31 cellular contexts compared by ENCODE assay signal in genomic region chr3:141100112-141100511, GRCh38. TPM values are rescaled to one million over a fixed set of nuclear protein-coding genes. Genes with fewer than 3 reads are reported as not detected.
"Had no signal": no experiment of that assay in that cellular context is flagged by ENCODE, and none has a peak within 500 bp of the region (broad histone marks: within the 10 kb centered on the region; RNA-seq: fewer than 3 reads in every experiment).

No MANE protein-coding gene starts in this region.

- H3K9ac ChIP-seq: neural progenitor cell had no signal

- H3K36me3 ChIP-seq: left lung, lower lobe of right lung, neural progenitor cell, ovary, prostate gland, suprapubic skin, thoracic aorta, tibial artery, upper lobe of right lung had no signal

- H3K27ac ChIP-seq: left lung, lower lobe of right lung, neural progenitor cell, ovary, prostate gland, skin epidermis, suprapubic skin, thoracic aorta, tibial artery, upper lobe of right lung had no signal

- H3K27me3 ChIP-seq: left lung, neural progenitor cell, ovary, suprapubic skin, tibial artery, upper lobe of right lung had no signal

- H3K9me3 ChIP-seq: left lung, lower lobe of right lung, ovary, prostate gland, suprapubic skin, thoracic aorta, tibial artery, upper lobe of right lung had no signal

- H3K27me3 Mint-ChIP-seq: stimulated activated naive CD8-positive, alpha-beta T cell treated with anti-CD3 and anti-CD28 coated beads, Interleukin-15, Interleukin-2, amounts not matched to agents 100 ng/mL and 50 ng/mL, for 24 hours had no signal

- H3K4me1 Mint-ChIP-seq: immature natural killer cell; stimulated activated effector memory CD8-positive, alpha-beta T cell treated with anti-CD3 and anti-CD28 coated beads, Interleukin-12 subunit alpha, Interleukin-12 subunit beta, amount 100 ng/mL, for 72 hours had no signal

- H3K4me2 ChIP-seq: neural progenitor cell had no signal

- H3K27ac Mint-ChIP-seq: immature natural killer cell; naive thymus-derived CD8-positive, alpha-beta T cell; stimulated activated effector memory CD8-positive, alpha-beta T cell treated with anti-CD3 and anti-CD28 coated beads, Interleukin-12 subunit alpha, Interleukin-12 subunit beta, amount 100 ng/mL, for 72 hours; stimulated activated naive CD8-positive, alpha-beta T cell treated with anti-CD3 and anti-CD28 coated beads, Interleukin-15, Interleukin-2, amounts not matched to agents 100 ng/mL and 50 ng/mL, for 24 hours had no signal

- H2AFZ ChIP-seq: neural progenitor cell had no signal

- DNase-seq: hippocampal formation; immature natural killer cell; kidney; left colon; left lung; lower lobe of right lung; mammary epithelial cell; mesenchymal stem cell; naive thymus-derived CD8-positive, alpha-beta T cell; ovary; retina; right cardiac atrium; stimulated activated CD4-positive, alpha-beta T cell treated with anti-CD3 and anti-CD28 coated beads, Interleukin-12 subunit alpha, Interleukin-12 subunit beta, amount 100 ng/mL, for 4 hours; stimulated activated CD4-positive, alpha-beta T cell treated with anti-CD3 and anti-CD28 coated beads, Interleukin-15, amount 100 ng/mL, for 24 hours; stimulated activated CD4-positive, alpha-beta T cell treated with anti-CD3 and anti-CD28 coated beads, Interleukin-2, amount 100 ng/mL, for 24 hours; stimulated activated CD4-positive, alpha-beta T cell treated with anti-CD3 and anti-CD28 coated beads, Interleukin-4, amount 100 ng/mL, for 1 hour; stimulated activated naive CD4-positive, alpha-beta T cell; trophoblast cell; upper lobe of right lung had no signal

- H3K9me3 Mint-ChIP-seq: immature natural killer cell; stimulated activated effector memory CD8-positive, alpha-beta T cell treated with anti-CD3 and anti-CD28 coated beads, Interleukin-12 subunit alpha, Interleukin-12 subunit beta, amount 100 ng/mL, for 72 hours had no signal

- H3K4me3 ChIP-seq: left lung, lower lobe of right lung, neural progenitor cell, ovary, prostate gland, skin epidermis, suprapubic skin, thoracic aorta, tibial artery, upper lobe of right lung had no signal

- FAIRE-seq: islet of Langerhans, kidney, urothelium cell line had no signal

- H3K4me1 ChIP-seq: left lung, lower lobe of right lung, prostate gland, upper lobe of right lung had no signal

- H3K4me3 Mint-ChIP-seq: immature natural killer cell; naive thymus-derived CD8-positive, alpha-beta T cell; nephron; neural progenitor cell; stimulated activated effector memory CD8-positive, alpha-beta T cell treated with anti-CD3 and anti-CD28 coated beads, Interleukin-12 subunit alpha, Interleukin-12 subunit beta, amount 100 ng/mL, for 72 hours; stimulated activated naive CD8-positive, alpha-beta T cell treated with anti-CD3 and anti-CD28 coated beads, Interleukin-15, Interleukin-2, amounts not matched to agents 100 ng/mL and 50 ng/mL, for 24 hours had no signal

- H3K36me3 Mint-ChIP-seq: immature natural killer cell; stimulated activated effector memory CD8-positive, alpha-beta T cell treated with anti-CD3 and anti-CD28 coated beads, Interleukin-12 subunit alpha, Interleukin-12 subunit beta, amount 100 ng/mL, for 72 hours had no signal

- ATAC-seq: left colon; left lung; lower lobe of right lung; naive thymus-derived CD8-positive, alpha-beta T cell; right cardiac atrium; sciatic nerve; stimulated activated effector memory CD8-positive, alpha-beta T cell treated with anti-CD3 and anti-CD28 coated beads, Interleukin-12 subunit alpha, Interleukin-12 subunit beta, amount 100 ng/mL, for 72 hours; upper lobe of right lung had no signal

RNA-seq across cellular contexts. Expression of gene SPSB4, which starts 49.0 kb away (rescaled TPM):
- total RNA-seq: mammary epithelial cell; naive thymus-derived CD8-positive, alpha-beta T cell had no signal
- polyA plus RNA-seq: immature natural killer cell; mammary epithelial cell; naive thymus-derived CD8-positive, alpha-beta T cell had no signal
